In genomic region chr3:100761211-100761921, GRCh38 we compare ENCODE assay signal across 8 cellular contexts. TPM values are rescaled to one million over a fixed set of nuclear protein-coding genes. Genes with fewer than 3 reads are reported as not detected.
DNase-seq lines count a peak whose midpoint lies in the region; ATAC-seq and TF ChIP-seq lines count a peak whose summit lies in the region.

No MANE protein-coding gene starts in this region.

- H3K79me2 ChIP-seq in DND-41 (ENCODE audit: insufficient read depth, low read length) (no peaks in the 10 kb centered on the region), smooth muscle cell (ENCODE audit: low read depth) (no peaks in the 10 kb centered on the region)

- H2AFZ ChIP-seq in DND-41 (ENCODE audit: low read depth, low read length) (no peak overlapping the region), smooth muscle cell (ENCODE audit: low read depth) (no peak overlapping the region)

- H3K27me3 ChIP-seq in DND-41 (ENCODE audit: insufficient read depth, low read length, poor library complexity) (no peaks in the 10 kb centered on the region), smooth muscle cell (ENCODE audit: low read depth) (no peaks in the 10 kb centered on the region)

- no peaks in the 10 kb centered on the region for H3K36me3 ChIP-seq in DND-41 (ENCODE audit: insufficient read depth, low read length)
- no peaks in the 10 kb centered on the region for H3K36me3 ChIP-seq in smooth muscle cell (ENCODE audit: low read depth)

- in situ Hi-C loops in G401 (cut with HindIII; ENCODE audit: low sequenced_read_pairs) = no loop called here

- WGBS in smooth muscle cell (ENCODE audit: low lambda C conversion rate) = 73% methylated on average over 1 of the region's 1 CpG

- H3K9me3 Mint-ChIP-seq in activated CD8-positive, alpha-beta T cell treated with anti-CD3 and anti-CD28 coated beads, Interleukin-2, amount 10 ng/mL, durations not matched to agents 7 days and 5 days (ENCODE audit: insufficient read depth) = no peaks in the 10 kb centered on the region

- no peaks in the 10 kb centered on the region for H3K27me3 Mint-ChIP-seq in activated CD8-positive, alpha-beta T cell treated with anti-CD3 and anti-CD28 coated beads, Interleukin-2, amount 10 ng/mL, durations not matched to agents 7 days and 5 days (ENCODE audit: low read depth)

- no peak overlapping the region for H3K9ac ChIP-seq in DND-41 (ENCODE audit: low read depth, low read length)
- no peak overlapping the region for H3K9ac ChIP-seq in smooth muscle cell (ENCODE audit: low read depth)

- H3F3A ChIP-seq in smooth muscle cell (ENCODE audit: low read depth) = peaks cover 7% of the 10 kb centered on the region

- H3K4me3 ChIP-seq in DND-41 (ENCODE audit: low read depth in 1 of 2, low read length in 2 of 2) (no peak overlapping the region), smooth muscle cell (no peak overlapping the region)

- H4K20me1 ChIP-seq in DND-41 (ENCODE audit: insufficient read depth, low read length) = no peaks in the 10 kb centered on the region
- peaks cover 5% of the 10 kb centered on the region for H4K20me1 ChIP-seq in smooth muscle cell (ENCODE audit: low read depth)

- H3K27ac ChIP-seq in DND-41 (ENCODE audit: low read length) (no peak overlapping the region), smooth muscle cell (ENCODE audit: low read depth) (no peak overlapping the region)

- TF ChIP-seq CTCF in DND-41 (IDR thresholded peaks at IDR 0.05; ENCODE audit: borderline replicate concordance, extremely low read depth, low read length, poor library complexity, severe bottlenecking) = peak; percentile 49
- TF ChIP-seq CTCF in smooth muscle cell (IDR thresholded peaks at IDR 0.05; ENCODE audit: borderline replicate concordance, insufficient read depth, poor library complexity, severe bottlenecking) = peak; percentile 15

- POLR2A ChIA-PET in activated CD8-positive, alpha-beta T cell treated with anti-CD3 and anti-CD28 coated beads, Interleukin-2, amount 10 ng/mL, durations not matched to agents 7 days and 5 days (lab: Charles Lee) = interaction anchor here (0.6 kb wide), 1 partner anchor 1713 kb away, joined by 3 read pairs; no protein-coding TSS in a partner anchor

- no peaks in the 10 kb centered on the region for H3K9me3 ChIP-seq in DND-41 (ENCODE audit: insufficient read depth, low read length, severe bottlenecking)
- no peaks in the 10 kb centered on the region for H3K9me3 ChIP-seq in smooth muscle cell (replicated peaks; ENCODE audit: low read depth)

- H3K4me3 Mint-ChIP-seq in activated CD8-positive, alpha-beta T cell treated with anti-CD3 and anti-CD28 coated beads, Interleukin-2, amount 10 ng/mL, durations not matched to agents 7 days and 5 days = no peak overlapping the region

- H3K4me2 ChIP-seq in DND-41 (ENCODE audit: insufficient read depth, low read length) (no peak overlapping the region), smooth muscle cell (no peak overlapping the region)

- peak; percentile 26 for DNase-seq in DND-41
- DNase-seq in activated CD8-positive, alpha-beta T cell treated with anti-CD3 and anti-CD28 coated beads, Interleukin-2, amount 10 ng/mL, durations not matched to agents 7 days and 5 days = peak; percentile 26
- no peak for DNase-seq in smooth muscle cell (lab: John Stamatoyannopoulos, UW; ENCODE audit: unreplicated experiment)
- no peak for DNase-seq in NCI-H2029 treated with DMSO at 0.1 percent for 48 hours (lab: John Stamatoyannopoulos, UW)
- DNase-seq in G401 (ENCODE audit: low spot score) = no peak
- DNase-seq in NCI-H1105 (lab: John Stamatoyannopoulos, UW) = no peak

- ATAC-seq in DND-41 (ENCODE audit: insufficient read depth, low read depth) (peak; percentile 87), GM19328 (IDR thresholded peaks at IDR 0.05; ENCODE audit: unreplicated experiment) (peak; percentile 82), HG03175 (IDR thresholded peaks at IDR 0.05; ENCODE audit: unreplicated experiment) (peak; percentile 69)
- ATAC-seq in activated CD8-positive, alpha-beta T cell treated with anti-CD3 and anti-CD28 coated beads, Interleukin-2, amount 10 ng/mL, durations not matched to agents 7 days and 5 days = peak; percentile 73

- H3K4me1 ChIP-seq in DND-41 (ENCODE audit: insufficient read depth, low read length) (no peaks in the 10 kb centered on the region), smooth muscle cell (ENCODE audit: low read depth) (peaks cover 8% of the 10 kb centered on the region)

- CTCF ChIA-PET in activated CD8-positive, alpha-beta T cell treated with anti-CD3 and anti-CD28 coated beads, Interleukin-2, amount 10 ng/mL, durations not matched to agents 7 days and 5 days (lab: Charles Lee) = interaction anchor here (0.8 to 2.9 kb wide), 6 partner anchors 9 to 51 kb away, joined by 3 to 6 read pairs (median 4); no protein-coding TSS in a partner anchor

- no peak overlapping the region for H3K27ac Mint-ChIP-seq in activated CD8-positive, alpha-beta T cell treated with anti-CD3 and anti-CD28 coated beads, Interleukin-2, amount 10 ng/mL, durations not matched to agents 7 days and 5 days

- peaks cover 13% of the 10 kb centered on the region for H3K4me1 Mint-ChIP-seq in activated CD8-positive, alpha-beta T cell treated with anti-CD3 and anti-CD28 coated beads, Interleukin-2, amount 10 ng/mL, durations not matched to agents 7 days and 5 days (ENCODE audit: low read depth)

- no peaks in the 10 kb centered on the region for H3K36me3 Mint-ChIP-seq in activated CD8-positive, alpha-beta T cell treated with anti-CD3 and anti-CD28 coated beads, Interleukin-2, amount 10 ng/mL, durations not matched to agents 7 days and 5 days (ENCODE audit: low read depth)

RNA-seq across cellular contexts. Expression of gene TFG, which starts 52.1 kb away (rescaled TPM):
- total RNA-seq in activated CD8-positive, alpha-beta T cell treated with anti-CD3 and anti-CD28 coated beads, Interleukin-2, amount 10 ng/mL, durations not matched to agents 7 days and 5 days = 10 to 100 TPM; 59.8 to 63.1 TPM
- 205 and 225 TPM in 2 replicates for total RNA-seq in smooth muscle cell
- polyA plus RNA-seq in smooth muscle cell = 246 and 257 TPM in 2 replicates
- total RNA-seq in G401 (2014; rRNA removed; shearing (Covaris generic)) = 52.1 and 71.2 TPM in 2 replicates

Comparison
In these comparisons a context has a peak if more than half of its experiments do, and no peak if none do; other contexts are left out.
1. DNase-seq: peak in DND-41 (single experiment) and activated CD8-positive, alpha-beta T cell treated with anti-CD3 and anti-CD28 coated beads, Interleukin-2, amount 10 ng/mL, durations not matched to agents 7 days and 5 days (single experiment); none in smooth muscle cell (single experiment), NCI-H2029 treated with DMSO at 0.1 percent for 48 hours (single experiment), G401 (single experiment) and NCI-H1105 (single experiment).
2. Peak in every context shown above with its lines, with median percentiles within 50 percentile points of each other: ATAC-seq.